In genomic region chr2:3465844-3466481, GRCh38 we compare ENCODE assay signal across 11 cellular contexts. TPM values are rescaled to one million over a fixed set of nuclear protein-coding genes. Genes with fewer than 3 reads are reported as not detected.
DNase-seq lines count a peak whose midpoint lies in the region; ATAC-seq and TF ChIP-seq lines count a peak whose summit lies in the region.
"Had no signal": no experiment of that assay in that cellular context is flagged by ENCODE, and none has a peak within 500 bp of the region (broad histone marks: within the 10 kb centered on the region; RNA-seq: fewer than 3 reads in every experiment).

No MANE protein-coding gene starts in this region.

- H3K9me3 ChIP-seq in mammary epithelial cell (replicated peaks; ENCODE audit: insufficient read depth, low read length) (no peaks in the 10 kb centered on the region), lower lobe of right lung (no peaks in the 10 kb centered on the region)
- H3K9me3 ChIP-seq: BLaER1 treated with 17β-estradiol and CSF1 and Interleukin-3, amounts not matched to agents 10 nM and 100 nM; right lobe of liver had no signal

- dilution Hi-C loops in mammary epithelial cell (cut with HindIII; ENCODE audit: low sequenced_read_pairs): no loop called here

- in situ Hi-C loops in mammary epithelial cell (cut with MboI; ENCODE audit: low sequenced_read_pairs in 2 of 2): no loop called here

- H3K9ac ChIP-seq in mammary epithelial cell (ENCODE audit: insufficient read depth, low read length): no peak overlapping the region
- H3K9ac ChIP-seq: BLaER1 treated with 17β-estradiol and CSF1 and Interleukin-3, amounts not matched to agents 10 nM and 100 nM had no signal

- H3K27me3 ChIP-seq in ACC112 (ENCODE audit: insufficient read depth, low read length): no peaks in the 10 kb centered on the region
- H3K27me3 ChIP-seq in mammary epithelial cell (ENCODE audit: insufficient read depth, low read length): no peaks in the 10 kb centered on the region
- no peaks in the 10 kb centered on the region for H3K27me3 ChIP-seq in kidney epithelial cell (ENCODE audit: control insufficient read depth, insufficient read depth, low read length)
- no peaks in the 10 kb centered on the region for H3K27me3 ChIP-seq in lower lobe of right lung (ENCODE audit: low read depth)
- H3K27me3 ChIP-seq: right lobe of liver had no signal

- H2AFZ ChIP-seq in ACC112 (ENCODE audit: low read length, unreplicated experiment) (no peak overlapping the region), mammary epithelial cell (ENCODE audit: low read depth, low read length) (no peak overlapping the region)

- ATAC-seq in lower lobe of right lung (no peak), HG02759 (IDR thresholded peaks at IDR 0.05; ENCODE audit: unreplicated experiment) (no peak), HG03045 (IDR thresholded peaks at IDR 0.05; ENCODE audit: unreplicated experiment) (no peak)

- peak overlapping the region; percentile 20 for H3K4me2 ChIP-seq in mammary epithelial cell (ENCODE audit: insufficient read depth, low read depth, low read length)
- H3K4me2 ChIP-seq: BLaER1 treated with 17β-estradiol and CSF1 and Interleukin-3, amounts not matched to agents 10 nM and 100 nM had no signal

- DNase-seq in LHCN-M2 (ENCODE audit: low read depth) (peak; percentile 94), mammary epithelial cell (peak; percentile 78), kidney epithelial cell (ENCODE audit: low read depth) (peak; percentile 58), lower lobe of right lung (no peak), SHP77 treated with DMSO at 0.1 percent for 48 hours (lab: John Stamatoyannopoulos, UW) (no peak)
- DNase-seq: NCI-H2081 had no signal

- H3K27ac ChIP-seq in ACC112 (ENCODE audit: low read depth, low read length) (peak overlapping the region; percentile 96), mammary epithelial cell (ENCODE audit: insufficient read depth, low read depth, low read length) (no peak overlapping the region), lower lobe of right lung (no peak overlapping the region)
- H3K27ac ChIP-seq: BLaER1 treated with 17β-estradiol and CSF1 and Interleukin-3, amounts not matched to agents 10 nM and 100 nM; right lobe of liver had no signal

- H4K20me1 ChIP-seq in mammary epithelial cell (ENCODE audit: insufficient read depth, low read length): no peaks in the 10 kb centered on the region

- no TSS peak for BruUV-seq in mammary epithelial cell (replicated peaks; lab: Mats Ljungman, UMichigan)

- no peaks in the 10 kb centered on the region for H3K79me2 ChIP-seq in ACC112 (ENCODE audit: control insufficient read depth, insufficient read depth, low read length, unreplicated experiment)
- no peaks in the 10 kb centered on the region for H3K79me2 ChIP-seq in mammary epithelial cell (ENCODE audit: insufficient read depth, low read length)

- 65% methylated on average over 11 of the region's 13 CpGs for WGBS in mammary epithelial cell (ENCODE audit: low coverage, missing lambda C conversion rate)

- H3K4me1 ChIP-seq in ACC112 (ENCODE audit: control insufficient read depth, insufficient read depth, low read length, unreplicated experiment) (peaks cover 50% of the 10 kb centered on the region), mammary epithelial cell (ENCODE audit: insufficient read depth, low read length) (peaks cover 30% of the 10 kb centered on the region), lower lobe of right lung (peaks cover 22% of the 10 kb centered on the region)

- H3K4me3 ChIP-seq in ACC112 (ENCODE audit: low read depth, low read length) (0 out of 2 replicates have a peak overlapping the region, but pooled peaks have one; percentile 18), mammary epithelial cell (replicated peaks in 1 of 3; ENCODE audit: insufficient read depth in 1 of 3, low read depth in 2 of 3, low read length in 3 of 3) (no peak overlapping the region), kidney epithelial cell (ENCODE audit: low read depth, low read length) (no peak overlapping the region), lower lobe of right lung (no peak overlapping the region)
- H3K4me3 ChIP-seq: BLaER1 treated with 17β-estradiol and CSF1 and Interleukin-3, amounts not matched to agents 10 nM and 100 nM; right lobe of liver had no signal

- intact Hi-C loops in mammary epithelial cell (cut with micrococcal nuclease): no loop called here
- intact Hi-C loops in lower lobe of right lung (cut with DNase I): no loop called here

- CTCF ChIA-PET in mammary epithelial cell (lab: Charles Lee; ENCODE audit: low non-redundant PET): no interaction called here

- TF ChIP-seq CTCF in mammary epithelial cell (conservative IDR thresholded peaks at IDR 0.05 in 1 of 2, IDR thresholded peaks at IDR 0.05 in 1 of 2; ENCODE audit: extremely low read depth in 1 of 2, insufficient read depth in 1 of 2, low read depth in 1 of 2, low read length in 2 of 2) (no peak), kidney epithelial cell (IDR thresholded peaks at IDR 0.05; ENCODE audit: insufficient read depth, low read length, poor library complexity, severe bottlenecking) (no peak), lower lobe of right lung (IDR thresholded peaks at IDR 0.05) (no peak)

- H3K36me3 ChIP-seq in ACC112 (ENCODE audit: insufficient read depth, low read length) (peaks cover 18% of the 10 kb centered on the region; the same call in 1 of the 2 replicates), mammary epithelial cell (ENCODE audit: insufficient read depth, low read length) (no peaks in the 10 kb centered on the region), kidney epithelial cell (ENCODE audit: control insufficient read depth, insufficient read depth, low read length) (no peaks in the 10 kb centered on the region), lower lobe of right lung (peaks cover 88% of the 10 kb centered on the region)

RNA-seq across cellular contexts. Expression of gene ADI1, which starts 53.4 kb away (rescaled TPM):
- total RNA-seq in LHCN-M2 (2014; rRNA removed) (60.0 and 61.8 TPM in 2 replicates), mammary epithelial cell (10 to 100 TPM; 13.3 to 35.1 TPM), kidney epithelial cell (24.2 and 25.6 TPM in 2 replicates), lower lobe of right lung (60.2 TPM)
- 68.6 TPM for polyA plus RNA-seq in LHCN-M2 (2012)
- polyA plus RNA-seq in mammary epithelial cell: 36.0 TPM
- polyA minus RNA-seq in mammary epithelial cell: 20.7 TPM

Comparison
In these comparisons a context has a peak if more than half of its experiments do, and no peak if none do; other contexts are left out.
1. DNase-seq: peak in LHCN-M2 (single experiment), mammary epithelial cell (single experiment) and kidney epithelial cell (single experiment); none in lower lobe of right lung (single experiment) and SHP77 treated with DMSO at 0.1 percent for 48 hours (single experiment).